In the genomic region with DNA sequence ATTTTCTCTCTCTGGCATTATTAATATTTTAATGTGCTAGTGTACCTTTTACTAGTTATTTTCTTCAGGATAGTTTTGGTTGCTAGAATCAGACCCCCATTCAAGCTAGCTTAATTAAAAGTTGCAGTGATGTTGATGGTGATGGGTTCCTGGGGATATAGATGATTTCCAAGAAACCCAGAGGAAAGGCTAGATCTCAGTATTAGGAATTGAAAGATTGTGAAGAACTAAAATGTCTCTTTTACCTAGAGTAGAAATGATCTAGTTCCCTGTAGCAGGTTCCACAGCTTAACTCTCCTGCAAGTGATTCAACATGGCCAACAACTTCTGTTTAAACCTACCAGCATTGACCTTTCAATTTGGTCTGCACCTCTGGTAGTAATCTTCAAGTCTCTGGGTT, we compare ENCODE assay signal across 28 cellular contexts.
"Had no signal": no experiment of that assay in that cellular context is flagged by ENCODE, and none has a peak within 500 bp of the region (broad histone marks: within the 10 kb centered on the region; RNA-seq: fewer than 3 reads in every experiment).

No MANE protein-coding gene starts in this region.

- ATAC-seq: stimulated activated effector memory CD8-positive, alpha-beta T cell treated with anti-CD3 and anti-CD28 coated beads, Interleukin-12 subunit alpha, Interleukin-12 subunit beta, amount 100 ng/mL, for 72 hours; stimulated activated memory B cell treated with anti-CD40 and anti-IgM and Interleukin-4, amounts not matched to agents 10 μg/mL and 1 μg/mL and 100 μg/mL, for 72 hours; stimulated activated naive CD8-positive, alpha-beta T cell treated with anti-CD3 and anti-CD28 coated beads, Interleukin-15, amount 100 ng/mL, for 72 hours; stimulated activated naive CD8-positive, alpha-beta T cell treated with anti-CD3 and anti-CD28 coated beads, Interleukin-15, Interleukin-2, amounts not matched to agents 100 U/mL and 50 U/mL, for 24 hours; upper lobe of right lung had no signal

- H3K27ac ChIP-seq: stomach, suprapubic skin, testis, thoracic aorta, thyroid gland, tibial artery, tibial nerve, transverse colon, upper lobe of left lung, upper lobe of right lung, uterus, vagina had no signal

- H3K4me3 ChIP-seq: stomach, suprapubic skin, testis, thoracic aorta, thyroid gland, tibial artery, tibial nerve, transverse colon, upper lobe of left lung, upper lobe of right lung, uterus, vagina had no signal

- H3K4me1 Mint-ChIP-seq: stimulated activated effector memory CD8-positive, alpha-beta T cell treated with anti-CD3 and anti-CD28 coated beads, Interleukin-12 subunit alpha, Interleukin-12 subunit beta, amount 100 ng/mL, for 72 hours; stimulated activated memory B cell treated with anti-CD40 and anti-IgM and Interleukin-4, amounts not matched to agents 10 μg/mL and 1 μg/mL and 100 μg/mL, for 72 hours; stimulated activated naive CD8-positive, alpha-beta T cell treated with anti-CD3 and anti-CD28 coated beads, Interleukin-15, amount 100 ng/mL, for 72 hours had no signal

- H3K36me3 Mint-ChIP-seq: stimulated activated effector memory CD8-positive, alpha-beta T cell treated with anti-CD3 and anti-CD28 coated beads, Interleukin-12 subunit alpha, Interleukin-12 subunit beta, amount 100 ng/mL, for 72 hours; stimulated activated memory B cell treated with anti-CD40 and anti-IgM and Interleukin-4, amounts not matched to agents 10 μg/mL and 1 μg/mL and 100 μg/mL, for 72 hours had no signal

- H3K9me3 ChIP-seq: stomach, suprapubic skin, testis, thoracic aorta, thyroid gland, tibial artery, tibial nerve, transverse colon, upper lobe of left lung, upper lobe of right lung, uterus, vagina had no signal

- DNase-seq: stimulated activated CD4-positive, alpha-beta T cell treated with anti-CD3 and anti-CD28 coated beads, Interleukin-2, amount 100 ng/mL, for 48 hours; stimulated activated CD4-positive, alpha-beta T cell treated with anti-CD3 and anti-CD28 coated beads, Interleukin-4, amount 100 ng/mL, for 1 hour; stimulated activated CD4-positive, alpha-beta T cell treated with anti-CD3 and anti-CD28 coated beads, Interleukin-4, amount 100 ng/mL, for 24 hours; stimulated activated CD4-positive, alpha-beta T cell treated with anti-CD3 and anti-CD28 coated beads, Interleukin-4, amount 100 ng/mL, for 4 hours; stimulated activated CD8-positive, alpha-beta memory T cell treated with anti-CD3 and anti-CD28 coated beads, Interleukin-4, amount 100 ng/mL, for 48 hours; stimulated activated naive CD4-positive, alpha-beta T cell; stimulated activated naive CD4-positive, alpha-beta T cell treated with Interleukin-2 at 50 U/mL for 16 hours; stimulated activated naive CD8-positive, alpha-beta T cell treated with anti-CD3 and anti-CD28 coated beads, Interleukin-15, amount 100 ng/mL, for 72 hours; stimulated activated naive CD8-positive, alpha-beta T cell treated with anti-CD3 and anti-CD28 coated beads, Interleukin-15, Interleukin-2, amounts not matched to agents 100 U/mL and 50 U/mL, for 24 hours; stomach; substantia nigra; testis; thyroid gland; tibial artery; transverse colon; trophoblast cell; upper lobe of right lung; uterus had no signal

- H3K27me3 ChIP-seq: stomach, suprapubic skin, testis, thyroid gland, tibial artery, tibial nerve, transverse colon, upper lobe of left lung, upper lobe of right lung, uterus, vagina had no signal

- H3K4me1 ChIP-seq: stomach, suprapubic skin, testis, thyroid gland, tibial artery, transverse colon, upper lobe of left lung, upper lobe of right lung, uterus, vagina had no signal

- H3K36me3 ChIP-seq: stomach, suprapubic skin, thoracic aorta, thyroid gland, tibial artery, tibial nerve, transverse colon, upper lobe of left lung, upper lobe of right lung, uterus, vagina had no signal

- H3K27ac Mint-ChIP-seq: stimulated activated effector memory CD8-positive, alpha-beta T cell treated with anti-CD3 and anti-CD28 coated beads, Interleukin-12 subunit alpha, Interleukin-12 subunit beta, amount 100 ng/mL, for 72 hours; stimulated activated memory B cell treated with anti-CD40 and anti-IgM and Interleukin-4, amounts not matched to agents 10 μg/mL and 1 μg/mL and 100 μg/mL, for 72 hours; stimulated activated naive CD8-positive, alpha-beta T cell treated with anti-CD3 and anti-CD28 coated beads, Interleukin-15, amount 100 ng/mL, for 72 hours; stimulated activated naive CD8-positive, alpha-beta T cell treated with anti-CD3 and anti-CD28 coated beads, Interleukin-15, Interleukin-2, amounts not matched to agents 100 ng/mL and 50 ng/mL, for 24 hours; type B pancreatic cell had no signal

- H3K9me3 Mint-ChIP-seq: stimulated activated memory B cell treated with anti-CD40 and anti-IgM and Interleukin-4, amounts not matched to agents 10 μg/mL and 1 μg/mL and 100 μg/mL, for 72 hours; type B pancreatic cell had no signal

- FAIRE-seq: urothelium cell line had no signal

- H3K4me3 Mint-ChIP-seq: stimulated activated effector memory CD8-positive, alpha-beta T cell treated with anti-CD3 and anti-CD28 coated beads, Interleukin-12 subunit alpha, Interleukin-12 subunit beta, amount 100 ng/mL, for 72 hours; stimulated activated memory B cell treated with anti-CD40 and anti-IgM and Interleukin-4, amounts not matched to agents 10 μg/mL and 1 μg/mL and 100 μg/mL, for 72 hours; stimulated activated naive CD8-positive, alpha-beta T cell treated with anti-CD3 and anti-CD28 coated beads, Interleukin-15, amount 100 ng/mL, for 72 hours; stimulated activated naive CD8-positive, alpha-beta T cell treated with anti-CD3 and anti-CD28 coated beads, Interleukin-15, Interleukin-2, amounts not matched to agents 100 ng/mL and 50 ng/mL, for 24 hours; type B pancreatic cell had no signal

- H3K27me3 Mint-ChIP-seq: stimulated activated memory B cell treated with anti-CD40 and anti-IgM and Interleukin-4, amounts not matched to agents 10 μg/mL and 1 μg/mL and 100 μg/mL, for 72 hours; stimulated activated naive CD8-positive, alpha-beta T cell treated with anti-CD3 and anti-CD28 coated beads, Interleukin-15, amount 100 ng/mL, for 72 hours had no signal
